Comparison of ENCODE assay signal across 8 cellular contexts in the genomic region with DNA sequence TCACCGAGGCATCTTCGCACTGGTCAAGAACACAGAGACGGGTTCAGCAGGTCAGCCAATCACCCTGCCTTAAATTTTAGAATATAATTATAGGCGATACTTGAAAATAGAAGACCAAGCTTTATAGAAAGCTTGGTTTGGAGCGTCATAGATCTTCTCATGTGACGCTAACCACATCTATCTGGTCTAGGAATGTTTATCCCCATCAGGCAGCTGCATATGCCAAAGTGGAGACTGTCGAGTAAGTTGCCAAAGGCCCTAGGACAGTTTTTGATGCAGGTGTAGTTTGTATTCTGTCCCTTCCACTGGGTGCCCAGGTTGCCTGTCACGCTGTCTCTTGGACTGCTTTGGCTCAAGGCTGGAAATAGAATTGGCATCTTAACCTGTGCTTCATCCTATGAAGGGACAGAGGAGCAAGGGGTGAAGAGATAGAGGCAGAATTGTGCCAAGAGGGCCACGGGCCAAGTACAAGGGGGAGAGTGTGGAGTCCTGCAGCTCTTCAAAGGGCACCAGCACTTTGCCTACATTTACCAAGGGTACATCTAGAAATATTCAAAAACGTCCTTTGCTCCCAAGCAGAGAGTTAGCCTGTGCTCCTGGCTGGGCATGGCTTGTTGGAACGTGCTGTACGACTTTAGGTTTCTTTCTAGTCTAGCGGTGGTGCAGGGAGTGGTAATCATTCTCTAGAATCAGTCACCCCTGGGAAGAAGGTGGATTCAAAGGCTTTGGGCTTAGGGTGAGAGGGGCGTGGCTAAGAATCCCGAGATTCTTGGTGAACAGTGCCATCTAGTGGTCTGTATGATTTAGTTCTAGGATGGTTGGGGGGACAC. TPM values are rescaled to one million over a fixed set of nuclear protein-coding genes. Genes with fewer than 3 reads are reported as not detected.
DNase-seq lines count a peak whose midpoint lies in the region; ATAC-seq and TF ChIP-seq lines count a peak whose summit lies in the region.

No MANE protein-coding gene starts in this region.

- ATAC-seq in GM21529 (IDR thresholded peaks at IDR 0.05; ENCODE audit: unreplicated experiment) (peak; percentile 37), upper lobe of right lung (peak; percentile 95)

- intact Hi-C loops in upper lobe of right lung (cut with DNase I): no loop called here

- H3K4me1 ChIP-seq in Peyer's patch (peaks cover 0 to 14% (median 0%) of the 10 kb centered on the region in 4 donors), upper lobe of right lung (peaks cover 21% of the 10 kb centered on the region)

- no peaks in the 10 kb centered on the region for H3K27me3 ChIP-seq in Peyer's patch
- H3K27me3 ChIP-seq in upper lobe of right lung: no peaks in the 10 kb centered on the region

- H3K36me3 ChIP-seq in Peyer's patch: no peaks in the 10 kb centered on the region
- no peaks in the 10 kb centered on the region for H3K36me3 ChIP-seq in upper lobe of right lung

- no peak overlapping the region for H3K27ac ChIP-seq in Peyer's patch
- no peak overlapping the region for H3K27ac ChIP-seq in upper lobe of right lung

- no peak for TF ChIP-seq POLR2A in Peyer's patch (IDR thresholded peaks at IDR 0.05)

- DNase-seq in DMS153 treated with DMSO at 0.1 percent for 48 hours (lab: John Stamatoyannopoulos, UW; ENCODE audit: unreplicated experiment): peak; percentile 78
- peak; percentile 56 for DNase-seq in LNCaP clone FGC (ENCODE audit: low read depth)
- peak; percentile 50 to 86 (median 56) for DNase-seq in Peyer's patch
- DNase-seq in activated T-helper 1 cell treated with Interleukin-2 at 50 U/mL for 16 hours (ENCODE audit: low read depth): peak; percentile 35
- DNase-seq in fibroblast of the aortic adventitia (ENCODE audit: low read depth): peak; percentile 91
- peak; percentile 31 for DNase-seq in occipital lobe (lab: John Stamatoyannopoulos, UW)
- no peak for DNase-seq in upper lobe of right lung

- no peak overlapping the region for H3K4me3 ChIP-seq in LNCaP clone FGC (ENCODE audit: low read depth, low read length)
- H3K4me3 ChIP-seq in Peyer's patch: no peak overlapping the region
- no peak overlapping the region for H3K4me3 ChIP-seq in fibroblast of the aortic adventitia (ENCODE audit: low read depth, low read length)
- H3K4me3 ChIP-seq in upper lobe of right lung: no peak overlapping the region

- no peaks in the 10 kb centered on the region for H3K9me3 ChIP-seq in Peyer's patch
- no peaks in the 10 kb centered on the region for H3K9me3 ChIP-seq in upper lobe of right lung

- TF ChIP-seq CTCF in LNCaP clone FGC (IDR thresholded peaks at IDR 0.05; ENCODE audit: control insufficient read depth, extremely low read depth, insufficient read depth): peak; percentile 74
- TF ChIP-seq CTCF in Peyer's patch (IDR thresholded peaks at IDR 0.05): peak; percentile 38 to 86 (median 80)
- peak; percentile 63 for TF ChIP-seq CTCF in fibroblast of the aortic adventitia (IDR thresholded peaks at IDR 0.05; ENCODE audit: insufficient read depth, low read length)
- TF ChIP-seq CTCF in upper lobe of right lung (IDR thresholded peaks at IDR 0.05): peak; percentile 70

RNA-seq across cellular contexts. Expression of gene WIPI1, which starts 5.3 kb away (rescaled TPM):
- total RNA-seq in Peyer's patch: 10 to 100 TPM; 34.7 to 95.7 (median 44.4) TPM
- 78.1 and 84.9 TPM in 2 replicates for total RNA-seq in fibroblast of the aortic adventitia (ENCODE audit: low replicate concordance)
- total RNA-seq in occipital lobe: 10.5 TPM
- total RNA-seq in upper lobe of right lung: 38.1 TPM

RNA-seq across cellular contexts. Expression of gene PRKAR1A, which starts 49.6 kb away (rescaled TPM):
- total RNA-seq in Peyer's patch (100 to 1,000 TPM in 1 of 4 donors, 10 to 100 TPM in 3; 63.4 to 197 (median 88.9) TPM), fibroblast of the aortic adventitia (ENCODE audit: low replicate concordance) (267 and 308 TPM in 2 replicates), occipital lobe (405 TPM), upper lobe of right lung (389 TPM)
